In the genomic region with DNA sequence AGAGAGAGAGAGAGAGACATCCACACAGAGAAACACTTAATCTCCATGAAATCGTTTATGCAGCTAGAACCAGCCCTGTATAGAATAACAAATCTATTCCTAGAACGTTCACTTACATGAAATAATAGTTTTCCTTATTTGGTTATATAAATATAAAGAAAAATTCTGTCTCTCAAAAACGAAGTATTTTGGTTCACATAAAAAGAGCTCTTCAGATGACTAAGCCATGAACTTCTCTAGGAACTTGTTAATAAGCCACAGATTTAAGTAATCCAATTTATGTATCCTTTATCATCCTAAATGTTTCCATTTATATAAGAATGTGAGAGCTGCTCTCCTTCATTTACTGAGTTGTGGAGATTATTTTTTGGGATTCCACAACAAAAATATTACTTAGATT, we compare ENCODE assay signal across 26 cellular contexts.
"Had no signal": no experiment of that assay in that cellular context is flagged by ENCODE, and none has a peak within 500 bp of the region (broad histone marks: within the 10 kb centered on the region; RNA-seq: fewer than 3 reads in every experiment).

No MANE protein-coding gene starts in this region.

- H3K9me3 ChIP-seq: adrenal gland, body of pancreas, MG63, Peyer's patch had no signal

- H3K27me3 ChIP-seq: adrenal gland, body of pancreas, MG63, Peyer's patch had no signal

- H3K27me3 Mint-ChIP-seq: activated CD4-positive, alpha-beta memory T cell treated with anti-CD3 and anti-CD28 coated beads, Interleukin-2, amount 10 ng/mL, durations not matched to agents 7 days and 5 days; activated CD4-positive, alpha-beta T cell treated with anti-CD3 and anti-CD28 coated beads, Interleukin-2, amount 10 ng/mL, durations not matched to agents 7 days and 5 days; activated naive CD4-positive, alpha-beta T cell treated with anti-CD3 and anti-CD28 coated beads, Interleukin-2, amount 10 ng/mL, durations not matched to agents 7 days and 5 days; activated naive CD8-positive, alpha-beta T cell treated with anti-CD3 and anti-CD28 coated beads for 36 hours; activated T-helper 17 cell treated with anti-CD3 and anti-CD28 coated beads, Interleukin-2, amount 50 U/mL, for 72 hours had no signal

- FAIRE-seq: bronchial epithelial cell had no signal

- H3K4me1 ChIP-seq: adrenal gland, body of pancreas, Peyer's patch had no signal

- H3K36me3 Mint-ChIP-seq: activated naive CD4-positive, alpha-beta T cell treated with anti-CD3 and anti-CD28 coated beads, Interleukin-2, amount 10 ng/mL, durations not matched to agents 7 days and 5 days; activated naive CD8-positive, alpha-beta T cell treated with anti-CD3 and anti-CD28 coated beads for 36 hours had no signal

- H3K4me3 Mint-ChIP-seq: activated CD4-positive, alpha-beta memory T cell treated with anti-CD3 and anti-CD28 coated beads, Interleukin-2, amount 10 ng/mL, durations not matched to agents 7 days and 5 days; activated CD4-positive, alpha-beta T cell treated with anti-CD3 and anti-CD28 coated beads, Interleukin-2, amount 10 ng/mL, durations not matched to agents 7 days and 5 days; activated naive CD4-positive, alpha-beta T cell treated with anti-CD3 and anti-CD28 coated beads, Interleukin-2, amount 10 ng/mL, durations not matched to agents 7 days and 5 days; activated naive CD8-positive, alpha-beta T cell treated with anti-CD3 and anti-CD28 coated beads for 36 hours; activated T-helper 17 cell treated with anti-CD3 and anti-CD28 coated beads, Interleukin-2, amount 50 U/mL, for 72 hours had no signal

- H3K27ac ChIP-seq: adrenal gland, body of pancreas, KMS-11, Peyer's patch, VCaP had no signal

- DNase-seq: activated CD4-positive, alpha-beta memory T cell treated with anti-CD3 and anti-CD28 coated beads, Interleukin-2, amount 10 ng/mL, durations not matched to agents 7 days and 5 days; activated CD4-positive, alpha-beta T cell treated with anti-CD3 and anti-CD28 coated beads, Interleukin-2, amount 10 ng/mL, durations not matched to agents 7 days and 5 days; activated CD4-positive, CD25-positive, alpha-beta regulatory T cell; activated gamma-delta T cell treated with Interleukin-2 at 50 U/mL for 16 hours; activated naive CD4-positive, alpha-beta T cell treated with anti-CD3 and anti-CD28 coated beads, Interleukin-2, amount 10 ng/mL, durations not matched to agents 7 days and 5 days; activated naive CD8-positive, alpha-beta T cell treated with anti-CD3 and anti-CD28 coated beads for 36 hours; activated T-cell treated with anti-CD3 and anti-CD28 coated beads for 4 hours; activated T-cell treated with anti-CD3 and anti-CD28 coated beads, Interleukin-2, amount 50 U/mL, for 48 hours; adrenal gland; anterior cingulate cortex; body of pancreas; central memory CD4-positive, alpha-beta T cell; MG63; NCI-H1092 treated with DMSO at 0.1 percent for 48 hours; NCI-H1436 treated with DMSO at 0.1 percent for 48 hours; NCI-H187; NCI-H2081; NCI-H446; NCI-H524; Peyer's patch; SHP77; T-helper 1 cell had no signal

- H3K4me1 Mint-ChIP-seq: activated CD4-positive, alpha-beta memory T cell treated with anti-CD3 and anti-CD28 coated beads, Interleukin-2, amount 10 ng/mL, durations not matched to agents 7 days and 5 days; activated CD4-positive, alpha-beta T cell treated with anti-CD3 and anti-CD28 coated beads, Interleukin-2, amount 10 ng/mL, durations not matched to agents 7 days and 5 days; activated naive CD4-positive, alpha-beta T cell treated with anti-CD3 and anti-CD28 coated beads, Interleukin-2, amount 10 ng/mL, durations not matched to agents 7 days and 5 days; activated naive CD8-positive, alpha-beta T cell treated with anti-CD3 and anti-CD28 coated beads for 36 hours; activated T-helper 17 cell treated with anti-CD3 and anti-CD28 coated beads, Interleukin-2, amount 50 U/mL, for 72 hours had no signal

- H3K36me3 ChIP-seq: adrenal gland, MG63, Peyer's patch had no signal

- H3K27ac Mint-ChIP-seq: activated CD4-positive, alpha-beta memory T cell treated with anti-CD3 and anti-CD28 coated beads, Interleukin-2, amount 10 ng/mL, durations not matched to agents 7 days and 5 days; activated CD4-positive, alpha-beta T cell treated with anti-CD3 and anti-CD28 coated beads, Interleukin-2, amount 10 ng/mL, durations not matched to agents 7 days and 5 days; activated naive CD4-positive, alpha-beta T cell treated with anti-CD3 and anti-CD28 coated beads, Interleukin-2, amount 10 ng/mL, durations not matched to agents 7 days and 5 days; activated naive CD8-positive, alpha-beta T cell treated with anti-CD3 and anti-CD28 coated beads for 36 hours; activated T-helper 17 cell treated with anti-CD3 and anti-CD28 coated beads, Interleukin-2, amount 50 U/mL, for 72 hours had no signal

- H3K4me3 ChIP-seq: adrenal gland, body of pancreas, MG63, Peyer's patch had no signal

- H3K9ac ChIP-seq: KMS-11 had no signal

- ATAC-seq: activated T-helper 17 cell treated with anti-CD3 and anti-CD28 coated beads, Interleukin-2, amount 50 U/mL, for 72 hours; body of pancreas had no signal

- H3K4me2 ChIP-seq: KMS-11 had no signal
